ENCODE assay signal across 8 cellular contexts in genomic region chr22:43955040-43955882, GRCh38. TPM values are rescaled to one million over a fixed set of nuclear protein-coding genes. Genes with fewer than 3 reads are reported as not detected.
A peak's percentile ranks its signal among the peaks of the same experiment; 100 is the strongest.
DNase-seq lines count a peak whose midpoint lies in the region; ATAC-seq and TF ChIP-seq lines count a peak whose summit lies in the region.

Gene SAMM50, plus strand, starts transcription at chr22:43955442. Its CDS starts 136 bp downstream, at chr22:43955578.

- H3K4me3 Mint-ChIP-seq in activated CD4-positive, alpha-beta memory T cell treated with anti-CD3 and anti-CD28 coated beads for 36 hours: peak within 1 kb of the TSS; percentile 96

- DNase-seq in C1 segment of cervical spinal cord (lab: John Stamatoyannopoulos, UW) (peak; percentile 61 to 93 (median 90)), NCI-H748 treated with DMSO at 0.1 percent for 48 hours (lab: John Stamatoyannopoulos, UW) (peak; percentile 82), dorsolateral prefrontal cortex (peak; percentile 89 to 96 (median 94)), right lobe of liver (peak; percentile 92 to 96 (median 93))
- DNase-seq in activated CD4-positive, alpha-beta memory T cell treated with anti-CD3 and anti-CD28 coated beads for 36 hours: peak; percentile 94
- peak; percentile 85 to 90 for DNase-seq in stimulated activated CD4-positive, alpha-beta T cell treated with anti-CD3 and anti-CD28 coated beads, Interleukin-4, amount 100 ng/mL, for 4 hours

- CTCF ChIA-PET in activated CD4-positive, alpha-beta memory T cell treated with anti-CD3 and anti-CD28 coated beads for 36 hours (lab: Charles Lee): interaction anchor here (0.7 to 2.0 kb wide), 7 partner anchors 9 to 126 kb away, joined by 3 to 31 read pairs (median 3); partner anchors contain the start of gene PARVB

- H3K9me3 Mint-ChIP-seq in activated CD4-positive, alpha-beta memory T cell treated with anti-CD3 and anti-CD28 coated beads for 36 hours: no peaks in the 10 kb centered on the region

- intact Hi-C loops in activated CD4-positive, alpha-beta memory T cell treated with anti-CD3 and anti-CD28 coated beads for 36 hours (cut with micrococcal nuclease): loop anchor here (5.0 kb wide), 1 partner anchor 763 kb away; no protein-coding TSS in a partner anchor
- intact Hi-C loops in dorsolateral prefrontal cortex (cut with DNase I) (loop anchor here in 1 of 2 donors (5.0 kb wide), 1 partner anchor 33 kb away; the partner anchor contains the start of gene PNPLA3), right lobe of liver (cut with DNase I) (no loop called here)

- H3K27ac ChIP-seq in dorsolateral prefrontal cortex (peak within 1 kb of the TSS in 56 of 59 donors; percentile 3 to 92 (median 80)), right lobe of liver (peak within 1 kb of the TSS; percentile 67 to 85 (median 70))

- WGBS in right lobe of liver (ENCODE audit: insufficient coverage, low coverage, low lambda C conversion rate, missing lambda C conversion rate): 0% methylated on average over 30 of the region's 74 CpGs

- ATAC-seq in GM19324 (IDR thresholded peaks at IDR 0.05; ENCODE audit: low FRiP score, unreplicated experiment) (peak; percentile 89), HG03520 (IDR thresholded peaks at IDR 0.05; ENCODE audit: unreplicated experiment) (peak; percentile 78), right lobe of liver (peak; percentile 94 to 97 (median 95))

- no peaks in the 10 kb centered on the region for H3K27me3 Mint-ChIP-seq in activated CD4-positive, alpha-beta memory T cell treated with anti-CD3 and anti-CD28 coated beads for 36 hours

- H3K4me1 Mint-ChIP-seq in activated CD4-positive, alpha-beta memory T cell treated with anti-CD3 and anti-CD28 coated beads for 36 hours (ENCODE audit: low read depth): peaks cover 30% of the 10 kb centered on the region

- POLR2A ChIA-PET in activated CD4-positive, alpha-beta memory T cell treated with anti-CD3 and anti-CD28 coated beads for 36 hours (lab: Charles Lee): interaction anchor here (0.8 to 1.3 kb wide), 5 partner anchors 10 to 716 kb away, joined by 3 to 4 read pairs (median 3); partner anchors contain the start of gene EFCAB6

- TF ChIP-seq CTCF in dorsolateral prefrontal cortex (IDR thresholded peaks at IDR 0.05 in 54 of 56, conservative IDR thresholded peaks at IDR 0.05 in 2 of 56; ENCODE audit: low read depth in 1 of 56, partially characterized antibody in 56 of 56) (peak in 43 of 56 donors; percentile 8 to 58 (median 34)), right lobe of liver (IDR thresholded peaks at IDR 0.05) (no peak)

- H3K9me3 ChIP-seq in right lobe of liver: no peaks in the 10 kb centered on the region

- H3K27me3 ChIP-seq in dorsolateral prefrontal cortex (no peaks in the 10 kb centered on the region), right lobe of liver (no peaks in the 10 kb centered on the region)

- peak within 1 kb of the TSS; percentile 82 for H3K27ac Mint-ChIP-seq in activated CD4-positive, alpha-beta memory T cell treated with anti-CD3 and anti-CD28 coated beads for 36 hours

- peaks cover 7% of the 10 kb centered on the region for H3K36me3 Mint-ChIP-seq in activated CD4-positive, alpha-beta memory T cell treated with anti-CD3 and anti-CD28 coated beads for 36 hours

- peaks cover 0 to 23% (median 12%) of the 10 kb centered on the region in 4 donors for H3K4me1 ChIP-seq in right lobe of liver

- H3K36me3 ChIP-seq in right lobe of liver: no peaks in the 10 kb centered on the region

- H3K4me3 ChIP-seq in dorsolateral prefrontal cortex: peak within 1 kb of the TSS; percentile 58 to 100 (median 93)
- H3K4me3 ChIP-seq in right lobe of liver: peak within 1 kb of the TSS; percentile 93 to 100 (median 97)

- TF ChIP-seq POLR2A in right lobe of liver (IDR thresholded peaks at IDR 0.05): peak; percentile 74

RNA-seq across cellular contexts. Expression of gene SAMM50, which starts in this region (rescaled TPM):
- total RNA-seq in activated CD4-positive, alpha-beta memory T cell treated with anti-CD3 and anti-CD28 coated beads for 36 hours: 10 to 100 TPM; 41.9 to 42.9 TPM
- 10 to 100 TPM; 26.9 to 53.0 (median 37.4) TPM for total RNA-seq in dorsolateral prefrontal cortex
- 10 to 100 TPM; 17.5 to 39.5 (median 21.0) TPM for total RNA-seq in right lobe of liver

Comparison
In these comparisons a context has a peak if more than half of its experiments do, and no peak if none do; other contexts are left out.
1. Peak in every context shown above with its lines: DNase-seq, ATAC-seq, H3K4me3 ChIP-seq and H3K27ac ChIP-seq.
2. CTCF ChIP-seq: peak in dorsolateral prefrontal cortex (43 of 56); none in right lobe of liver (0 of 4).